Comparison of ENCODE assay signal across 8 cellular contexts in the genomic region with DNA sequence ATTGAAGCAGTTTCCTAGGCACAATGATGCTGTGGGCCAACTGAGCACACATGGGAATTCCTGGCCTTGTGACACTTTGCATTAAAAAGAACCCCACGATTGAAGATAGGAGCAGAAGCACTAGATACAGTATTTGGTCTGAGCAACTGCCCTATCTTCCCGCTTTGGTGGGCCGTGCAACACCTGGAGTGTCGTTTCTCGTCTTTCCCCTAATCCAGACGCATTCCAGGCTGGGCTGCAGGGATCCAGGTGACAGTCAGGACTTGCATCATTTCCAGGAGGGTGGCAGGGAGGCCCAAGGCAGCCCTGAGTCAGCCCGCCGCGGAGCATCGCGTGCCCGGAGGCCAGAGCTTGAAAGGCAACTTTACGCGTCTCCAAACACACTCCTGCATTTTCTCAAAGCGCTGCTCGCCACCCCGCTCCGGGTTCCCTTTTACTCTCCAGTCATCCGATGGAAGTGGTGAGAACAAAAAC. TPM values are rescaled to one million over a fixed set of nuclear protein-coding genes. Genes with fewer than 3 reads are reported as not detected.
DNase-seq lines count a peak whose midpoint lies in the region; ATAC-seq and TF ChIP-seq lines count a peak whose summit lies in the region.

No MANE protein-coding gene starts in this region.

- TF ChIP-seq CTCF in HFFc6 (IDR thresholded peaks at IDR 0.05) (no peak), WTC11 (IDR thresholded peaks at IDR 0.05) (no peak), fibroblast of the aortic adventitia (IDR thresholded peaks at IDR 0.05; ENCODE audit: insufficient read depth, low read length) (no peak)

- peak overlapping the region; percentile 86 for H3K9ac ChIP-seq in BLaER1
- H3K9ac ChIP-seq in skeletal muscle tissue (ENCODE audit: low read depth in 1 of 3, low read length in 3 of 3): peak overlapping the region; percentile 70 to 93 (median 79)

- peaks cover 14% of the 10 kb centered on the region for H3K36me3 ChIP-seq in BLaER1
- H3K36me3 ChIP-seq in skeletal muscle tissue (ENCODE audit: control insufficient read depth in 3 of 3, insufficient read depth in 3 of 3, low read length in 3 of 3): peaks cover 0 to 4% (median 3%) of the 10 kb centered on the region in 3 donors

- H3K9me3 Mint-ChIP-seq in HFFc6 (no peaks in the 10 kb centered on the region), WTC11 (0 out of 2 replicates have a peak, but pooled peaks cover 3% of the 10 kb centered on the region)

- H3K27ac ChIP-seq in BLaER1 (peak overlapping the region; percentile 87), skeletal muscle tissue (ENCODE audit: low read depth, low read length) (peak overlapping the region; percentile 74)

- H3K27ac Mint-ChIP-seq in HFFc6 (peak overlapping the region; percentile 95), WTC11 (peak overlapping the region; percentile 98)

- H3K27me3 ChIP-seq in BLaER1 (peaks cover 30% of the 10 kb centered on the region), skeletal muscle tissue (ENCODE audit: control insufficient read depth in 3 of 3, insufficient read depth in 3 of 3, low read length in 3 of 3) (peaks cover 13 to 20% (median 15%) of the 10 kb centered on the region in 3 donors)

- H3K4me1 Mint-ChIP-seq in HFFc6 (ENCODE audit: low read depth) (peaks cover 59% of the 10 kb centered on the region), WTC11 (peaks cover 56% of the 10 kb centered on the region)

- H3K36me3 Mint-ChIP-seq in HFFc6 (ENCODE audit: low read depth) (peaks cover 30% of the 10 kb centered on the region), WTC11 (peaks cover 26% of the 10 kb centered on the region)

- H3K4me3 ChIP-seq in BLaER1 (peak overlapping the region; percentile 83), fibroblast of the aortic adventitia (ENCODE audit: low read depth, low read length) (peak overlapping the region; percentile 90), skeletal muscle tissue (ENCODE audit: low read length in 3 of 3) (peak overlapping the region; percentile 75 to 89 (median 80))

- peaks cover 27% of the 10 kb centered on the region; the same call in 1 of the 2 replicates for H4K20me1 ChIP-seq in BLaER1

- DNase-seq in HFFc6 (peak; percentile 77), WTC11 (ENCODE audit: low spot score) (peak; percentile 70), fibroblast of the aortic adventitia (ENCODE audit: low read depth) (peak; percentile 78), HT-29 (ENCODE audit: low spot score) (no peak), SHP77 treated with DMSO at 0.1 percent for 48 hours (lab: John Stamatoyannopoulos, UW) (no peak)

- H3K4me2 ChIP-seq in BLaER1: peak overlapping the region; percentile 87

- H3K9me3 ChIP-seq in BLaER1 (peaks cover 13% of the 10 kb centered on the region; the same call in 1 of the 2 replicates), skeletal muscle tissue (ENCODE audit: control insufficient read depth in 3 of 3, low read length in 3 of 3) (no peaks in the 10 kb centered on the region)

- POLR2A ChIA-PET in WTC11 (lab: Charles Lee): interaction anchor here (0.6 to 5.3 kb wide), 10 partner anchors 9 to 998 kb away, joined by 3 to 79 read pairs (median 7); a partner anchor contains a TSS

- ATAC-seq in WTC11: peak; percentile 3
- no peak for ATAC-seq in GM18873 (IDR thresholded peaks at IDR 0.05; ENCODE audit: low FRiP score, unreplicated experiment)

- H3K27me3 Mint-ChIP-seq in HFFc6 (ENCODE audit: insufficient read depth) (peaks cover 3% of the 10 kb centered on the region), WTC11 (ENCODE audit: low read depth) (peaks cover 8% of the 10 kb centered on the region)

- peaks cover 55% of the 10 kb centered on the region for H3K4me1 ChIP-seq in BLaER1
- peaks cover 23 to 39% (median 31%) of the 10 kb centered on the region in 3 donors for H3K4me1 ChIP-seq in skeletal muscle tissue (ENCODE audit: control insufficient read depth in 3 of 3, insufficient read depth in 3 of 3, low read length in 3 of 3)

- CTCF ChIA-PET in WTC11 (lab: Charles Lee): interaction anchor here (1.0 to 8.1 kb wide), 7 partner anchors 8 to 988 kb away, joined by 3 to 169 read pairs (median 3); no protein-coding TSS in a partner anchor

- H3K4me3 Mint-ChIP-seq in HFFc6: peak overlapping the region; percentile 96
- H3K4me3 Mint-ChIP-seq in WTC11: peak overlapping the region; percentile 96

TF ChIP-seq in WTC11, 78 proteins besides CTCF, POLR2A, EP300 and RAD21:
- TF ChIP-seq, protein P1, sequence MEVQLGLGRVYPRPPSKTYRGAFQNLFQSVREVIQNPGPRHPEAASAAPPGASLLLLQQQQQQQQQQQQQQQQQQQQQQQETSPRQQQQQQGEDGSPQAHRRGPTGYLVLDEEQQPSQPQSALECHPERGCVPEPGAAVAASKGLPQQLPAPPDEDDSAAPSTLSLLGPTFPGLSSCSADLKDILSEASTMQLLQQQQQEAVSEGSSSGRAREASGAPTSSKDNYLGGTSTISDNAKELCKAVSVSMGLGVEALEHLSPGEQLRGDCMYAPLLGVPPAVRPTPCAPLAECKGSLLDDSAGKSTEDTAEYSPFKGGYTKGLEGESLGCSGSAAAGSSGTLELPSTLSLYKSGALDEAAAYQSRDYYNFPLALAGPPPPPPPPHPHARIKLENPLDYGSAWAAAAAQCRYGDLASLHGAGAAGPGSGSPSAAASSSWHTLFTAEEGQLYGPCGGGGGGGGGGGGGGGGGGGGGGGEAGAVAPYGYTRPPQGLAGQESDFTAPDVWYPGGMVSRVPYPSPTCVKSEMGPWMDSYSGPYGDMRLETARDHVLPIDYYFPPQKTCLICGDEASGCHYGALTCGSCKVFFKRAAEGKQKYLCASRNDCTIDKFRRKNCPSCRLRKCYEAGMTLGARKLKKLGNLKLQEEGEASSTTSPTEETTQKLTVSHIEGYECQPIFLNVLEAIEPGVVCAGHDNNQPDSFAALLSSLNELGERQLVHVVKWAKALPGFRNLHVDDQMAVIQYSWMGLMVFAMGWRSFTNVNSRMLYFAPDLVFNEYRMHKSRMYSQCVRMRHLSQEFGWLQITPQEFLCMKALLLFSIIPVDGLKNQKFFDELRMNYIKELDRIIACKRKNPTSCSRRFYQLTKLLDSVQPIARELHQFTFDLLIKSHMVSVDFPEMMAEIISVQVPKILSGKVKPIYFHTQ (CRISPR knock-in tag; IDR thresholded peaks at IDR 0.05): no peak
- TF ChIP-seq, protein P2, sequence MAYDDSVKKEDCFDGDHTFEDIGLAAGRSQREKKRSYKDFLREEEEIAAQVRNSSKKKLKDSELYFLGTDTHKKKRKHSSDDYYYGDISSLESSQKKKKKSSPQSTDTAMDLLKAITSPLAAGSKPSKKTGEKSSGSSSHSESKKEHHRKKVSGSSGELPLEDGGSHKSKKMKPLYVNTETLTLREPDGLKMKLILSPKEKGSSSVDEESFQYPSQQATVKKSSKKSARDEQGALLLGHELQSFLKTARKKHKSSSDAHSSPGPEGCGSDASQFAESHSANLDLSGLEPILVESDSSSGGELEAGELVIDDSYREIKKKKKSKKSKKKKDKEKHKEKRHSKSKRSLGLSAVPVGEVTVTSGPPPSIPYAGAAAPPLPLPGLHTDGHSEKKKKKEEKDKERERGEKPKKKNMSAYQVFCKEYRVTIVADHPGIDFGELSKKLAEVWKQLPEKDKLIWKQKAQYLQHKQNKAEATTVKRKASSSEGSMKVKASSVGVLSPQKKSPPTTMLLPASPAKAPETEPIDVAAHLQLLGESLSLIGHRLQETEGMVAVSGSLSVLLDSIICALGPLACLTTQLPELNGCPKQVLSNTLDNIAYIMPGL (CRISPR knock-in tag; IDR thresholded peaks at IDR 0.05): 0 out of 2 replicates have a peak, but pooled peaks have one; percentile 32
- 0 out of 2 replicates have a peak, but pooled peaks have one; percentile 17 for TF ChIP-seq CREB1 (CRISPR knock-in tag; IDR thresholded peaks at IDR 0.05)
- TF ChIP-seq, protein P3, sequence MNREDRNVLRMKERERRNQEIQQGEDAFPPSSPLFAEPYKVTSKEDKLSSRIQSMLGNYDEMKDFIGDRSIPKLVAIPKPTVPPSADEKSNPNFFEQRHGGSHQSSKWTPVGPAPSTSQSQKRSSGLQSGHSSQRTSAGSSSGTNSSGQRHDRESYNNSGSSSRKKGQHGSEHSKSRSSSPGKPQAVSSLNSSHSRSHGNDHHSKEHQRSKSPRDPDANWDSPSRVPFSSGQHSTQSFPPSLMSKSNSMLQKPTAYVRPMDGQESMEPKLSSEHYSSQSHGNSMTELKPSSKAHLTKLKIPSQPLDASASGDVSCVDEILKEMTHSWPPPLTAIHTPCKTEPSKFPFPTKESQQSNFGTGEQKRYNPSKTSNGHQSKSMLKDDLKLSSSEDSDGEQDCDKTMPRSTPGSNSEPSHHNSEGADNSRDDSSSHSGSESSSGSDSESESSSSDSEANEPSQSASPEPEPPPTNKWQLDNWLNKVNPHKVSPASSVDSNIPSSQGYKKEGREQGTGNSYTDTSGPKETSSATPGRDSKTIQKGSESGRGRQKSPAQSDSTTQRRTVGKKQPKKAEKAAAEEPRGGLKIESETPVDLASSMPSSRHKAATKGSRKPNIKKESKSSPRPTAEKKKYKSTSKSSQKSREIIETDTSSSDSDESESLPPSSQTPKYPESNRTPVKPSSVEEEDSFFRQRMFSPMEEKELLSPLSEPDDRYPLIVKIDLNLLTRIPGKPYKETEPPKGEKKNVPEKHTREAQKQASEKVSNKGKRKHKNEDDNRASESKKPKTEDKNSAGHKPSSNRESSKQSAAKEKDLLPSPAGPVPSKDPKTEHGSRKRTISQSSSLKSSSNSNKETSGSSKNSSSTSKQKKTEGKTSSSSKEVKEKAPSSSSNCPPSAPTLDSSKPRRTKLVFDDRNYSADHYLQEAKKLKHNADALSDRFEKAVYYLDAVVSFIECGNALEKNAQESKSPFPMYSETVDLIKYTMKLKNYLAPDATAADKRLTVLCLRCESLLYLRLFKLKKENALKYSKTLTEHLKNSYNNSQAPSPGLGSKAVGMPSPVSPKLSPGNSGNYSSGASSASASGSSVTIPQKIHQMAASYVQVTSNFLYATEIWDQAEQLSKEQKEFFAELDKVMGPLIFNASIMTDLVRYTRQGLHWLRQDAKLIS (CRISPR knock-in tag; IDR thresholded peaks at IDR 0.05; ENCODE audit: borderline replicate concordance): 0 out of 2 replicates have a peak, but pooled peaks have one; percentile 5
- peak; percentile 36; the same call in 1 of the 2 replicates for TF ChIP-seq ZNF416 (CRISPR knock-in tag; IDR thresholded peaks at IDR 0.05)
- no peak for TF ChIP-seq CREM (CRISPR knock-in tag; IDR thresholded peaks at IDR 0.05)
- TF ChIP-seq OVOL2 (CRISPR knock-in tag; IDR thresholded peaks at IDR 0.05; ENCODE audit: borderline replicate concordance): no peak
- TF ChIP-seq ZNF121 (CRISPR knock-in tag; IDR thresholded peaks at IDR 0.05): 0 out of 2 replicates have a peak, but pooled peaks have one; percentile 50
- TF ChIP-seq GABPB1 (CRISPR knock-in tag; IDR thresholded peaks at IDR 0.05): peak; percentile 90
TF ChIP-seq in WTC11: peak in this region for 6.

RNA-seq across cellular contexts. Expression of a gene that starts 0.7 kb away (rescaled TPM):
- 10 to 100 TPM; 66.3 to 89.0 (median 71.5) TPM for total RNA-seq in HFFc6 (2021; fragmentation: NEBNext Ultra II Directional; extraction: Animal tissue kit (Norgen Biotek cat#: 25700))
- total RNA-seq in WTC11 (2021): 38.5 to 57.0 TPM (median 38.5 TPM) in 3 replicates
- total RNA-seq in fibroblast of the aortic adventitia (ENCODE audit: low replicate concordance): 48.3 and 400 TPM in 2 replicates
- 3.1 TPM for total RNA-seq in skeletal muscle tissue
- total RNA-seq in HT-29 (2014; rRNA removed; shearing (Covaris generic)): not detected in 2 replicates

Comparison
In these comparisons a context has a peak if more than half of its experiments do, and no peak if none do; other contexts are left out.
1. DNase-seq: peak in HFFc6 (single experiment), WTC11 (single experiment) and fibroblast of the aortic adventitia (single experiment); none in HT-29 (single experiment) and SHP77 treated with DMSO at 0.1 percent for 48 hours (single experiment).
2. Peak in every context shown above with its lines, with median percentiles within 50 percentile points of each other: H3K4me3 ChIP-seq.